Comparison of ENCODE assay signal across 1 cellular context in the genomic region with DNA sequence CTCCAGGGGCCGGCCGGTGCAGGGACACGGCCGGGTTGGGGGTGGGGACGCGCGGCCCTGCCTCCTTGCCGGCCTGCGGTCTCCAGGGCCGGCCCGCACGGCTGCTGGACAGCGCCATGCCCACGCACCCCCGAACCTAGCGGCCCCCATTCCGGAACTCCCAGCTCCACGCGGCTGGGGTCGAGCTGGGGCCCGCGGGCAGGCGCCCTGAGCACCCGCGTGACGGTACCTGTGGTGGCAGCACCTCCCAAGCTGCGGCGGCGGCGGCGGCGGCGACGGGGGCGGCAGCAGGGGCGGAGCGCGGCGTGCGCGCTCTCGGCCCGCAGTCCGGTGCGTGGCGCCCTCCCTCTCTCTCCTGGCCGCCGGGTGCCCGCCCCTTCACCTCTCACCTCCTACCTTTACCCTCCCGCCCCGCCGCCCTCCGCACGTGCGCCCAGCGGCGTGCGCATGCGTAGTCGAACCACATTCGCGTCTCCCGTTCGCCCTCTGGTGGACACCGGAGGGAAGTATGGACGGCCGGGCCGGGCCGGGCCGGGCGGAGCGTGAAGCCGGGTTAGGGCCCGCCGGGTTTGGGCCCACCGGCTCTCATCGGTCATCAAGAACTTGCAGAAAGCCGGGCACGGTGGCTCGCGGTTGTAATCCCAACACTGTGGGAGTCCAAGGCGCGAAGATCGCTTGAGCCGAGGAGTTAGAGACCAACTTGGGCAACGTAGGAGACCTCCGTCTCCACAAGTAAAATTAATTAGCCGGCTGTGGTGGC.
TF ChIP-seq lines count a peak whose summit lies in the region.

A gene (minus strand): TSS at position 372 of the 760 bp plus-strand sequence. CDS start 32,948 bp downstream, outside the sequence.

TF ChIP-seq in HepG2, 621 proteins besides CTCF, POLR2A, EP300 and RAD21 (continued from another document and continues in another):
- TF ChIP-seq, protein P1, sequence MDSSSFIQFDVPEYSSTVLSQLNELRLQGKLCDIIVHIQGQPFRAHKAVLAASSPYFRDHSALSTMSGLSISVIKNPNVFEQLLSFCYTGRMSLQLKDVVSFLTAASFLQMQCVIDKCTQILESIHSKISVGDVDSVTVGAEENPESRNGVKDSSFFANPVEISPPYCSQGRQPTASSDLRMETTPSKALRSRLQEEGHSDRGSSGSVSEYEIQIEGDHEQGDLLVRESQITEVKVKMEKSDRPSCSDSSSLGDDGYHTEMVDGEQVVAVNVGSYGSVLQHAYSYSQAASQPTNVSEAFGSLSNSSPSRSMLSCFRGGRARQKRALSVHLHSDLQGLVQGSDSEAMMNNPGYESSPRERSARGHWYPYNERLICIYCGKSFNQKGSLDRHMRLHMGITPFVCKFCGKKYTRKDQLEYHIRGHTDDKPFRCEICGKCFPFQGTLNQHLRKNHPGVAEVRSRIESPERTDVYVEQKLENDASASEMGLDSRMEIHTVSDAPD (CRISPR knock-in tag; IDR thresholded peaks at IDR 0.05), result no peak
- TF ChIP-seq, protein P2, sequence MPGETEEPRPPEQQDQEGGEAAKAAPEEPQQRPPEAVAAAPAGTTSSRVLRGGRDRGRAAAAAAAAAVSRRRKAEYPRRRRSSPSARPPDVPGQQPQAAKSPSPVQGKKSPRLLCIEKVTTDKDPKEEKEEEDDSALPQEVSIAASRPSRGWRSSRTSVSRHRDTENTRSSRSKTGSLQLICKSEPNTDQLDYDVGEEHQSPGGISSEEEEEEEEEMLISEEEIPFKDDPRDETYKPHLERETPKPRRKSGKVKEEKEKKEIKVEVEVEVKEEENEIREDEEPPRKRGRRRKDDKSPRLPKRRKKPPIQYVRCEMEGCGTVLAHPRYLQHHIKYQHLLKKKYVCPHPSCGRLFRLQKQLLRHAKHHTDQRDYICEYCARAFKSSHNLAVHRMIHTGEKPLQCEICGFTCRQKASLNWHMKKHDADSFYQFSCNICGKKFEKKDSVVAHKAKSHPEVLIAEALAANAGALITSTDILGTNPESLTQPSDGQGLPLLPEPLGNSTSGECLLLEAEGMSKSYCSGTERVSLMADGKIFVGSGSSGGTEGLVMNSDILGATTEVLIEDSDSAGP (CRISPR knock-in tag; IDR thresholded peaks at IDR 0.05; ENCODE audit: borderline replicate concordance), result peak; percentile 81; the same call in 1 of the 2 replicates
- no peak for TF ChIP-seq PAWR (CRISPR knock-in tag; IDR thresholded peaks at IDR 0.05; ENCODE audit: borderline replicate concordance)
- TF ChIP-seq, protein P3, sequence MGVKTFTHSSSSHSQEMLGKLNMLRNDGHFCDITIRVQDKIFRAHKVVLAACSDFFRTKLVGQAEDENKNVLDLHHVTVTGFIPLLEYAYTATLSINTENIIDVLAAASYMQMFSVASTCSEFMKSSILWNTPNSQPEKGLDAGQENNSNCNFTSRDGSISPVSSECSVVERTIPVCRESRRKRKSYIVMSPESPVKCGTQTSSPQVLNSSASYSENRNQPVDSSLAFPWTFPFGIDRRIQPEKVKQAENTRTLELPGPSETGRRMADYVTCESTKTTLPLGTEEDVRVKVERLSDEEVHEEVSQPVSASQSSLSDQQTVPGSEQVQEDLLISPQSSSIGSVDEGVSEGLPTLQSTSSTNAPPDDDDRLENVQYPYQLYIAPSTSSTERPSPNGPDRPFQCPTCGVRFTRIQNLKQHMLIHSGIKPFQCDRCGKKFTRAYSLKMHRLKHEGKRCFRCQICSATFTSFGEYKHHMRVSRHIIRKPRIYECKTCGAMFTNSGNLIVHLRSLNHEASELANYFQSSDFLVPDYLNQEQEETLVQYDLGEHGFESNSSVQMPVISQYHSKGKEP (CRISPR knock-in tag; IDR thresholded peaks at IDR 0.05), result no peak
- TF ChIP-seq, protein P4, sequence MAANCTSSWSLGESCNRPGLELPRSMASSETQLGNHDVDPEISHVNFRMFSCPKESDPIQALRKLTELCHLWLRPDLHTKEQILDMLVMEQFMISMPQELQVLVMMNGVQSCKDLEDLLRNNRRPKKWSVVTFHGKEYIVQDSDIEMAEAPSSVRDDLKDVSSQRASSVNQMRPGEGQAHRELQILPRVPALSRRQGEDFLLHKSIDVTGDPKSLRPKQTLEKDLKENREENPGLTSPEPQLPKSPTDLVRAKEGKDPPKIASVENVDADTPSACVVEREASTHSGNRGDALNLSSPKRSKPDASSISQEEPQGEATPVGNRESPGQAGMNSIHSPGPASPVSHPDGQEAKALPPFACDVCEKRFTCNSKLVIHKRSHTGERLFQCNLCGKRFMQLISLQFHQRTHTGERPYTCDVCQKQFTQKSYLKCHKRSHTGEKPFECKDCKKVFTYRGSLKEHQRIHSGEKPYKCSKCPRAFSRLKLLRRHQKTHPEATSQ (CRISPR knock-in tag; IDR thresholded peaks at IDR 0.05; ENCODE audit: borderline replicate concordance), result peak; percentile 68; the same call in 1 of the 2 replicates
- no peak for TF ChIP-seq NPAS2 (CRISPR knock-in tag; IDR thresholded peaks at IDR 0.05; ENCODE audit: borderline replicate concordance)
- peak; percentile 19 for TF ChIP-seq HNRNPK (IDR thresholded peaks at IDR 0.05; ENCODE audit: low read depth, low read length, poor library complexity, severe bottlenecking)
- TF ChIP-seq HDAC1 (CRISPR knock-in tag; IDR thresholded peaks at IDR 0.05), result peak; percentile 65; the same call in 1 of the 2 replicates
- no peak for TF ChIP-seq RFX1 (IDR thresholded peaks at IDR 0.05)
- TF ChIP-seq ZSCAN20 (CRISPR knock-in tag; IDR thresholded peaks at IDR 0.05; ENCODE audit: borderline replicate concordance), result peak; percentile 26
- TF ChIP-seq XBP1 (CRISPR knock-in tag; IDR thresholded peaks at IDR 0.05), result no peak
- TF ChIP-seq, protein P5, sequence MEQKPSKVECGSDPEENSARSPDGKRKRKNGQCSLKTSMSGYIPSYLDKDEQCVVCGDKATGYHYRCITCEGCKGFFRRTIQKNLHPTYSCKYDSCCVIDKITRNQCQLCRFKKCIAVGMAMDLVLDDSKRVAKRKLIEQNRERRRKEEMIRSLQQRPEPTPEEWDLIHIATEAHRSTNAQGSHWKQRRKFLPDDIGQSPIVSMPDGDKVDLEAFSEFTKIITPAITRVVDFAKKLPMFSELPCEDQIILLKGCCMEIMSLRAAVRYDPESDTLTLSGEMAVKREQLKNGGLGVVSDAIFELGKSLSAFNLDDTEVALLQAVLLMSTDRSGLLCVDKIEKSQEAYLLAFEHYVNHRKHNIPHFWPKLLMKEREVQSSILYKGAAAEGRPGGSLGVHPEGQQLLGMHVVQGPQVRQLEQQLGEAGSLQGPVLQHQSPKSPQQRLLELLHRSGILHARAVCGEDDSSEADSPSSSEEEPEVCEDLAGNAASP (CRISPR knock-in tag; IDR thresholded peaks at IDR 0.05; ENCODE audit: borderline replicate concordance), result no peak; the same call in 1 of the 2 replicates
- no peak for TF ChIP-seq GLI4 (CRISPR knock-in tag; IDR thresholded peaks at IDR 0.05; ENCODE audit: borderline replicate concordance)
- TF ChIP-seq, protein P6, sequence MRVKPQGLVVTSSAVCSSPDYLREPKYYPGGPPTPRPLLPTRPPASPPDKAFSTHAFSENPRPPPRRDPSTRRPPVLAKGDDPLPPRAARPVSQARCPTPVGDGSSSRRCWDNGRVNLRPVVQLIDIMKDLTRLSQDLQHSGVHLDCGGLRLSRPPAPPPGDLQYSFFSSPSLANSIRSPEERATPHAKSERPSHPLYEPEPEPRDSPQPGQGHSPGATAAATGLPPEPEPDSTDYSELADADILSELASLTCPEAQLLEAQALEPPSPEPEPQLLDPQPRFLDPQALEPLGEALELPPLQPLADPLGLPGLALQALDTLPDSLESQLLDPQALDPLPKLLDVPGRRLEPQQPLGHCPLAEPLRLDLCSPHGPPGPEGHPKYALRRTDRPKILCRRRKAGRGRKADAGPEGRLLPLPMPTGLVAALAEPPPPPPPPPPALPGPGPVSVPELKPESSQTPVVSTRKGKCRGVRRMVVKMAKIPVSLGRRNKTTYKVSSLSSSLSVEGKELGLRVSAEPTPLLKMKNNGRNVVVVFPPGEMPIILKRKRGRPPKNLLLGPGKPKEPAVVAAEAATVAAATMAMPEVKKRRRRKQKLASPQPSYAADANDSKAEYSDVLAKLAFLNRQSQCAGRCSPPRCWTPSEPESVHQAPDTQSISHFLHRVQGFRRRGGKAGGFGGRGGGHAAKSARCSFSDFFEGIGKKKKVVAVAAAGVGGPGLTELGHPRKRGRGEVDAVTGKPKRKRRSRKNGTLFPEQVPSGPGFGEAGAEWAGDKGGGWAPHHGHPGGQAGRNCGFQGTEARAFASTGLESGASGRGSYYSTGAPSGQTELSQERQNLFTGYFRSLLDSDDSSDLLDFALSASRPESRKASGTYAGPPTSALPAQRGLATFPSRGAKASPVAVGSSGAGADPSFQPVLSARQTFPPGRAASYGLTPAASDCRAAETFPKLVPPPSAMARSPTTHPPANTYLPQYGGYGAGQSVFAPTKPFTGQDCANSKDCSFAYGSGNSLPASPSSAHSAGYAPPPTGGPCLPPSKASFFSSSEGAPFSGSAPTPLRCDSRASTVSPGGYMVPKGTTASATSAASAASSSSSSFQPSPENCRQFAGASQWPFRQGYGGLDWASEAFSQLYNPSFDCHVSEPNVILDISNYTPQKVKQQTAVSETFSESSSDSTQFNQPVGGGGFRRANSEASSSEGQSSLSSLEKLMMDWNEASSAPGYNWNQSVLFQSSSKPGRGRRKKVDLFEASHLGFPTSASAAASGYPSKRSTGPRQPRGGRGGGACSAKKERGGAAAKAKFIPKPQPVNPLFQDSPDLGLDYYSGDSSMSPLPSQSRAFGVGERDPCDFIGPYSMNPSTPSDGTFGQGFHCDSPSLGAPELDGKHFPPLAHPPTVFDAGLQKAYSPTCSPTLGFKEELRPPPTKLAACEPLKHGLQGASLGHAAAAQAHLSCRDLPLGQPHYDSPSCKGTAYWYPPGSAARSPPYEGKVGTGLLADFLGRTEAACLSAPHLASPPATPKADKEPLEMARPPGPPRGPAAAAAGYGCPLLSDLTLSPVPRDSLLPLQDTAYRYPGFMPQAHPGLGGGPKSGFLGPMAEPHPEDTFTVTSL (CRISPR knock-in tag; IDR thresholded peaks at IDR 0.05; ENCODE audit: borderline replicate concordance), result no peak
- TF ChIP-seq SRSF9 (IDR thresholded peaks at IDR 0.05; ENCODE audit: borderline replicate concordance, insufficient read depth, low read depth, low read length, poor library complexity, severe bottlenecking), result no peak
- TF ChIP-seq CBFB (CRISPR knock-in tag; IDR thresholded peaks at IDR 0.05), result peak; percentile 59; the same call in 1 of the 2 replicates
- TF ChIP-seq, protein P7, sequence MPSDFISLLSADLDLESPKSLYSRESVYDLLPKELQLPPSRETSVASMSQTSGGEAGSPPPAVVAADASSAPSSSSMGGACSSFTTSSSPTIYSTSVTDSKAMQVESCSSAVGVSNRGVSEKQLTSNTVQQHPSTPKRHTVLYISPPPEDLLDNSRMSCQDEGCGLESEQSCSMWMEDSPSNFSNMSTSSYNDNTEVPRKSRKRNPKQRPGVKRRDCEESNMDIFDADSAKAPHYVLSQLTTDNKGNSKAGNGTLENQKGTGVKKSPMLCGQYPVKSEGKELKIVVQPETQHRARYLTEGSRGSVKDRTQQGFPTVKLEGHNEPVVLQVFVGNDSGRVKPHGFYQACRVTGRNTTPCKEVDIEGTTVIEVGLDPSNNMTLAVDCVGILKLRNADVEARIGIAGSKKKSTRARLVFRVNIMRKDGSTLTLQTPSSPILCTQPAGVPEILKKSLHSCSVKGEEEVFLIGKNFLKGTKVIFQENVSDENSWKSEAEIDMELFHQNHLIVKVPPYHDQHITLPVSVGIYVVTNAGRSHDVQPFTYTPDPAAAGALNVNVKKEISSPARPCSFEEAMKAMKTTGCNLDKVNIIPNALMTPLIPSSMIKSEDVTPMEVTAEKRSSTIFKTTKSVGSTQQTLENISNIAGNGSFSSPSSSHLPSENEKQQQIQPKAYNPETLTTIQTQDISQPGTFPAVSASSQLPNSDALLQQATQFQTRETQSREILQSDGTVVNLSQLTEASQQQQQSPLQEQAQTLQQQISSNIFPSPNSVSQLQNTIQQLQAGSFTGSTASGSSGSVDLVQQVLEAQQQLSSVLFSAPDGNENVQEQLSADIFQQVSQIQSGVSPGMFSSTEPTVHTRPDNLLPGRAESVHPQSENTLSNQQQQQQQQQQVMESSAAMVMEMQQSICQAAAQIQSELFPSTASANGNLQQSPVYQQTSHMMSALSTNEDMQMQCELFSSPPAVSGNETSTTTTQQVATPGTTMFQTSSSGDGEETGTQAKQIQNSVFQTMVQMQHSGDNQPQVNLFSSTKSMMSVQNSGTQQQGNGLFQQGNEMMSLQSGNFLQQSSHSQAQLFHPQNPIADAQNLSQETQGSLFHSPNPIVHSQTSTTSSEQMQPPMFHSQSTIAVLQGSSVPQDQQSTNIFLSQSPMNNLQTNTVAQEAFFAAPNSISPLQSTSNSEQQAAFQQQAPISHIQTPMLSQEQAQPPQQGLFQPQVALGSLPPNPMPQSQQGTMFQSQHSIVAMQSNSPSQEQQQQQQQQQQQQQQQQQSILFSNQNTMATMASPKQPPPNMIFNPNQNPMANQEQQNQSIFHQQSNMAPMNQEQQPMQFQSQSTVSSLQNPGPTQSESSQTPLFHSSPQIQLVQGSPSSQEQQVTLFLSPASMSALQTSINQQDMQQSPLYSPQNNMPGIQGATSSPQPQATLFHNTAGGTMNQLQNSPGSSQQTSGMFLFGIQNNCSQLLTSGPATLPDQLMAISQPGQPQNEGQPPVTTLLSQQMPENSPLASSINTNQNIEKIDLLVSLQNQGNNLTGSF (CRISPR knock-in tag; IDR thresholded peaks at IDR 0.05), result 0 out of 2 replicates have a peak, but pooled peaks have one; percentile 32
- TF ChIP-seq EEA1 (CRISPR knock-in tag; IDR thresholded peaks at IDR 0.05; ENCODE audit: borderline replicate concordance), result peak; percentile 82; the same call in 1 of the 2 replicates
- TF ChIP-seq, protein P8, sequence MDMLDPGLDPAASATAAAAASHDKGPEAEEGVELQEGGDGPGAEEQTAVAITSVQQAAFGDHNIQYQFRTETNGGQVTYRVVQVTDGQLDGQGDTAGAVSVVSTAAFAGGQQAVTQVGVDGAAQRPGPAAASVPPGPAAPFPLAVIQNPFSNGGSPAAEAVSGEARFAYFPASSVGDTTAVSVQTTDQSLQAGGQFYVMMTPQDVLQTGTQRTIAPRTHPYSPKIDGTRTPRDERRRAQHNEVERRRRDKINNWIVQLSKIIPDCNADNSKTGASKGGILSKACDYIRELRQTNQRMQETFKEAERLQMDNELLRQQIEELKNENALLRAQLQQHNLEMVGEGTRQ (IDR thresholded peaks at IDR 0.05; ENCODE audit: low read depth, low read length), result 0 out of 2 replicates have a peak, but pooled peaks have one; percentile 8
- TF ChIP-seq, protein P8 (CRISPR knock-in tag; IDR thresholded peaks at IDR 0.05; ENCODE audit: borderline replicate concordance), result peak; percentile 49; the same call in 1 of the 2 replicates
- no peak for TF ChIP-seq ZNF674 (CRISPR knock-in tag; IDR thresholded peaks at IDR 0.05; ENCODE audit: low read depth)
- TF ChIP-seq BRD4 (CRISPR knock-in tag; IDR thresholded peaks at IDR 0.05), result no peak
- peak; percentile 74; the same call in 1 of the 2 replicates for TF ChIP-seq AHR (CRISPR knock-in tag; IDR thresholded peaks at IDR 0.05)
- no peak for TF ChIP-seq KDM1A (CRISPR knock-in tag; IDR thresholded peaks at IDR 0.05)
- TF ChIP-seq, protein P9, sequence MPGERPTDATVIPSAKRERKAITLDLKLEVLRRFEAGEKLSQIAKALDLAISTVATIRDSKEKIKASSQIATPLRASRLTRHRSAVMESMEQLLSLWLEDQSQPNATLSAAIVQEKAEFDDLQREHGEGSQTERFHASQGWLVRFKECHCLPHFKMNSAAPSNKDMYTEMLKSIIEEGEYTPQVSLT (CRISPR knock-in tag; IDR thresholded peaks at IDR 0.05; ENCODE audit: borderline replicate concordance, low read depth), result peak; percentile 61; the same call in 1 of the 2 replicates
- no peak for TF ChIP-seq ZNF549 (CRISPR knock-in tag; IDR thresholded peaks at IDR 0.05)
- TF ChIP-seq JUNB (CRISPR knock-in tag; IDR thresholded peaks at IDR 0.05; ENCODE audit: borderline replicate concordance), result no peak
- TF ChIP-seq ZBTB42 (CRISPR knock-in tag; IDR thresholded peaks at IDR 0.05), result no peak
- TF ChIP-seq NR2F2 (IDR thresholded peaks at IDR 0.05; ENCODE audit: borderline replicate concordance, low read depth), result peak; percentile 89
